Comparison of ENCODE assay signal across 20 cellular contexts in genomic region chr3:80788914-80789313, GRCh38.
DNase-seq lines count a peak whose midpoint lies in the region; ATAC-seq, FAIRE-seq and TF ChIP-seq lines count a peak whose summit lies in the region.
"Had no signal": no experiment of that assay in that cellular context is flagged by ENCODE, and none has a peak within 500 bp of the region (broad histone marks: within the 10 kb centered on the region; RNA-seq: fewer than 3 reads in every experiment).

No MANE protein-coding gene starts in this region.

- H3K4me3 ChIP-seq in pancreas, result no peak overlapping the region
- H3K4me3 ChIP-seq: BLaER1, GM23338 had no signal

- intact Hi-C loops in pancreas (cut with DNase I), result no loop called here

- H3K36me3 ChIP-seq in pancreas, result no peaks in the 10 kb centered on the region
- H3K36me3 ChIP-seq: BLaER1 had no signal

- H3K27ac ChIP-seq in pancreas, result no peak overlapping the region
- H3K27ac ChIP-seq: BLaER1, C4-2B had no signal

- H3K27me3 Mint-ChIP-seq in activated naive CD4-positive, alpha-beta T cell treated with anti-CD3 and anti-CD28 coated beads, Interleukin-2, amount 10 ng/mL, durations not matched to agents 7 days and 5 days, result no peaks in the 10 kb centered on the region
- H3K27me3 Mint-ChIP-seq: B cell; CD4-positive, CD25-positive, alpha-beta regulatory T cell had no signal

- H3K36me3 Mint-ChIP-seq in activated naive CD4-positive, alpha-beta T cell treated with anti-CD3 and anti-CD28 coated beads, Interleukin-2, amount 10 ng/mL, durations not matched to agents 7 days and 5 days, result no peaks in the 10 kb centered on the region
- H3K36me3 Mint-ChIP-seq: CD4-positive, CD25-positive, alpha-beta regulatory T cell; CD8-positive, alpha-beta T cell had no signal

- FAIRE-seq in RCC 7860 (lab: Jason Lieb, UNC) (peak; percentile 49), colon (lab: Jason Lieb, UNC) (peak; percentile 84), pancreas (lab: Jason Lieb, UNC) (peak; percentile 23)
- FAIRE-seq: GM12891, GM18507 had no signal

- no peak overlapping the region for H3K27ac Mint-ChIP-seq in activated naive CD4-positive, alpha-beta T cell treated with anti-CD3 and anti-CD28 coated beads, Interleukin-2, amount 10 ng/mL, durations not matched to agents 7 days and 5 days
- H3K27ac Mint-ChIP-seq: B cell; CD4-positive, CD25-positive, alpha-beta regulatory T cell; CD8-positive, alpha-beta T cell; GM23338; H9 had no signal

- H3K4me1 ChIP-seq in pancreas, result no peaks in the 10 kb centered on the region
- H3K4me1 ChIP-seq: BLaER1, Caco-2 had no signal

- H3K4me3 Mint-ChIP-seq in activated naive CD4-positive, alpha-beta T cell treated with anti-CD3 and anti-CD28 coated beads, Interleukin-2, amount 10 ng/mL, durations not matched to agents 7 days and 5 days, result no peak overlapping the region
- H3K4me3 Mint-ChIP-seq: B cell; CD4-positive, CD25-positive, alpha-beta regulatory T cell; CD8-positive, alpha-beta T cell; GM23338; H9 had no signal

- no peaks in the 10 kb centered on the region for H3K9me3 ChIP-seq in pancreas
- H3K9me3 ChIP-seq: BLaER1, Caco-2 had no signal

- no peaks in the 10 kb centered on the region for H3K27me3 ChIP-seq in pancreas
- H3K27me3 ChIP-seq: BLaER1 had no signal

- CTCF ChIA-PET in activated naive CD4-positive, alpha-beta T cell treated with anti-CD3 and anti-CD28 coated beads, Interleukin-2, amount 10 ng/mL, durations not matched to agents 7 days and 5 days (lab: Charles Lee), result no interaction called here

- H3K4me1 Mint-ChIP-seq in activated naive CD4-positive, alpha-beta T cell treated with anti-CD3 and anti-CD28 coated beads, Interleukin-2, amount 10 ng/mL, durations not matched to agents 7 days and 5 days, result no peaks in the 10 kb centered on the region
- H3K4me1 Mint-ChIP-seq: B cell; CD4-positive, CD25-positive, alpha-beta regulatory T cell; GM23338; H9 had no signal

- WGBS in pancreas, 2 donors, result 80 to 94% methylated on average over 2 of the region's 2 CpGs

- TF ChIP-seq CTCF in pancreas (IDR thresholded peaks at IDR 0.05), result no peak

- ATAC-seq in pancreas, result no peak
- ATAC-seq: CD8-positive, alpha-beta T cell; GM23338; HCT116 had no signal

- DNase-seq in RCC 7860 (ENCODE audit: low spot score) (no peak), pancreas (no peak), NOMO-1 treated with DMSO at 0.1 percent for 48 hours (lab: John Stamatoyannopoulos, UW; ENCODE audit: unreplicated experiment) (no peak), NCI-H345 treated with DMSO at 0.1 percent for 48 hours (lab: John Stamatoyannopoulos, UW; ENCODE audit: unreplicated experiment) (no peak)
- no peak for DNase-seq in activated naive CD4-positive, alpha-beta T cell treated with anti-CD3 and anti-CD28 coated beads, Interleukin-2, amount 10 ng/mL, durations not matched to agents 7 days and 5 days
- DNase-seq: Caco-2; CD4-positive, CD25-positive, alpha-beta regulatory T cell; CD8-positive, alpha-beta T cell; DMS153; DND-41; GF-D8; H9 had no signal

- H3K9me3 Mint-ChIP-seq in activated naive CD4-positive, alpha-beta T cell treated with anti-CD3 and anti-CD28 coated beads, Interleukin-2, amount 10 ng/mL, durations not matched to agents 7 days and 5 days, result peaks cover 5% of the 10 kb centered on the region
- H3K9me3 Mint-ChIP-seq: H9 had no signal
